Comparison of ENCODE assay signal across 18 cellular contexts in genomic region chr15:44243146-44243545, GRCh38. TPM values are rescaled to one million over a fixed set of nuclear protein-coding genes. Genes with fewer than 3 reads are reported as not detected.
DNase-seq lines count a peak whose midpoint lies in the region; TF ChIP-seq lines count a peak whose summit lies in the region.
"Had no signal": no experiment of that assay in that cellular context is flagged by ENCODE, and none has a peak within 500 bp of the region (broad histone marks: within the 10 kb centered on the region; RNA-seq: fewer than 3 reads in every experiment).

No MANE protein-coding gene starts in this region.

- no peak overlapping the region for H3K4ac ChIP-seq in mesendoderm (ENCODE audit: low read depth, low read length)

- intact Hi-C loops in dorsolateral prefrontal cortex (cut with DNase I) (no loop called here), cardiac septum (cut with DNase I) (no loop called here)

- H3K27me3 ChIP-seq in dorsolateral prefrontal cortex: peaks cover 0 to 4% (median 0%) of the 10 kb centered on the region in 45 donors
- no peaks in the 10 kb centered on the region for H3K27me3 ChIP-seq in mesendoderm (ENCODE audit: insufficient read depth, low read length, poor library complexity)
- H3K27me3 ChIP-seq: BLaER1 had no signal

- no peaks in the 10 kb centered on the region for H3K36me3 ChIP-seq in mesendoderm (ENCODE audit: control insufficient read depth, insufficient read depth, low read length)
- H3K36me3 ChIP-seq: BLaER1 had no signal

- no peak for TF ChIP-seq CTCF in dorsolateral prefrontal cortex (IDR thresholded peaks at IDR 0.05 in 54 of 56, conservative IDR thresholded peaks at IDR 0.05 in 2 of 56; ENCODE audit: low read depth in 1 of 56, partially characterized antibody in 56 of 56)

- no peak overlapping the region for H3K18ac ChIP-seq in mesendoderm (ENCODE audit: low read length)

- no CpG with 5 or more reads among the region's 1 CpG for WGBS in mesendoderm (ENCODE audit: extremely low coverage, insufficient coverage, low lambda C conversion rate)

- no peak overlapping the region for H4K5ac ChIP-seq in mesendoderm (ENCODE audit: low read length)

- H2BK15ac ChIP-seq in mesendoderm (replicated peaks; ENCODE audit: low read depth): no peak overlapping the region

- H3K79me2 ChIP-seq in mesendoderm (ENCODE audit: control insufficient read depth, insufficient read depth, low read length): no peaks in the 10 kb centered on the region

- no peak overlapping the region for H2BK5ac ChIP-seq in mesendoderm (ENCODE audit: low read length)

- DNase-seq in NCI-H446 treated with DMSO at 0.1 percent for 48 hours (lab: John Stamatoyannopoulos, UW): peak; percentile 10
- DNase-seq in NCI-H446 (lab: John Stamatoyannopoulos, UW): no peak
- peak; percentile 23 for DNase-seq in M059J (ENCODE audit: low read depth)
- DNase-seq in dorsolateral prefrontal cortex: no peak
- DNase-seq in SIG-M5 treated with dmso at 0.1 percent for 504 hours (lab: John Stamatoyannopoulos, UW; ENCODE audit: unreplicated experiment): no peak
- DNase-seq in cardiac septum (ENCODE audit: low spot score): no peak
- no peak for DNase-seq in mesendoderm
- DNase-seq: CD8-positive, alpha-beta T cell; DMS79; GDM1; H7; NCI-H1105; NCI-H1694 treated with DMSO at 0.1 percent for 48 hours; NCI-H345; PC-9 had no signal

- H3K4me1 ChIP-seq in mesendoderm (ENCODE audit: control insufficient read depth, low read depth, low read length): no peaks in the 10 kb centered on the region
- H3K4me1 ChIP-seq: BLaER1 had no signal

- H3K27ac ChIP-seq in dorsolateral prefrontal cortex (peak overlapping the region in 39 of 59 donors; percentile 26 to 99 (median 62)), temporal lobe (ENCODE audit: low read depth, low read length) (peak overlapping the region; percentile 52), mesendoderm (ENCODE audit: low read depth, low read length) (no peak overlapping the region)
- H3K27ac ChIP-seq: 22Rv1, BLaER1, PC-9 had no signal

- no peak overlapping the region for H3K4me3 ChIP-seq in dorsolateral prefrontal cortex
- no peak overlapping the region for H3K4me3 ChIP-seq in mesendoderm (ENCODE audit: low read length)
- H3K4me3 ChIP-seq: BLaER1, PC-9 had no signal

- no peak overlapping the region for H3K56ac ChIP-seq in mesendoderm (ENCODE audit: low read length)

- no peaks in the 10 kb centered on the region for H3K79me1 ChIP-seq in mesendoderm (ENCODE audit: low read length)

- H3K4me2 ChIP-seq in mesendoderm (ENCODE audit: low read length): no peak overlapping the region
- H3K4me2 ChIP-seq: BLaER1, PC-9 had no signal

- H3K23ac ChIP-seq in mesendoderm (ENCODE audit: low read length): no peak overlapping the region

- H2BK120ac ChIP-seq in mesendoderm (ENCODE audit: low read depth, low read length): no peak overlapping the region

- no peak overlapping the region for H3K9ac ChIP-seq in mesendoderm (ENCODE audit: low read length)
- H3K9ac ChIP-seq: BLaER1 had no signal

- H4K8ac ChIP-seq in mesendoderm (ENCODE audit: low read depth, low read length): no peak overlapping the region

- H2AK5ac ChIP-seq in mesendoderm (ENCODE audit: low read length): no peak overlapping the region

RNA-seq across cellular contexts. Expression of gene GOLM2, which starts 45.4 kb away (rescaled TPM):
- 78.4 and 98.4 TPM in 2 replicates for total RNA-seq in M059J (2014; rRNA removed; shearing (Covaris generic))
- total RNA-seq in dorsolateral prefrontal cortex (100 to 1,000 TPM in 114 of 120 experiments, 10 to 100 TPM in 6; 92.7 to 186 (median 124) TPM), temporal lobe (114 TPM), cardiac septum (36.8 TPM)
- 25.9 TPM for polyA plus RNA-seq in mesendoderm (2013, experiment 1 of 2)
- polyA plus RNA-seq in mesendoderm (2013, experiment 2 of 2): 25.9 TPM

RNA-seq across cellular contexts. Expression of gene FRMD5, which starts 48.1 kb away (rescaled TPM):
- 4.1 and 9.7 TPM in 2 replicates for total RNA-seq in M059J (2014; rRNA removed; shearing (Covaris generic))
- total RNA-seq in dorsolateral prefrontal cortex (10 to 100 TPM; 19.7 to 90.4 (median 41.9) TPM), temporal lobe (19.7 TPM), cardiac septum (69.1 TPM)
- 2.0 TPM for polyA plus RNA-seq in mesendoderm (2013, experiment 1 of 2)
- polyA plus RNA-seq in mesendoderm (2013, experiment 2 of 2): 2.5 TPM
- total RNA-seq: CD8-positive, alpha-beta T cell had no signal

Comparison
In these comparisons a context has a peak if more than half of its experiments do, and no peak if none do; other contexts are left out.
1. DNase-seq: peak in NCI-H446 treated with DMSO at 0.1 percent for 48 hours (single experiment) and M059J (single experiment); none in NCI-H446 (0 of 2), dorsolateral prefrontal cortex (0 of 10), SIG-M5 treated with dmso at 0.1 percent for 504 hours (single experiment), cardiac septum (single experiment) and mesendoderm (single experiment).